ENCODE assay signal across 1 cellular context in genomic region chr2:39227628-39228412, GRCh38.
TF ChIP-seq lines count a peak whose summit lies in the region.

No MANE protein-coding gene starts in this region.

TF ChIP-seq in HepG2, 621 proteins besides CTCF, POLR2A, EP300 and RAD21 (continued from another document and continues in another):
- TF ChIP-seq ZNF574 (CRISPR knock-in tag; IDR thresholded peaks at IDR 0.05) (0 out of 2 replicates have a peak, but pooled peaks have one; percentile 15), ZFP36L2 (CRISPR knock-in tag; IDR thresholded peaks at IDR 0.05) (peak; percentile 31; the same call in 1 of the 2 replicates), HIC2 (CRISPR knock-in tag; IDR thresholded peaks at IDR 0.05; ENCODE audit: low read depth) (no peak), ZNF318 (CRISPR knock-in tag; IDR thresholded peaks at IDR 0.05) (no peak), ZSCAN29 (CRISPR knock-in tag; conservative IDR thresholded peaks at IDR 0.05) (no peak), ATF2 (CRISPR knock-in tag; IDR thresholded peaks at IDR 0.05) (no peak; the same call in 1 of the 2 replicates), ZNF709 (CRISPR knock-in tag; IDR thresholded peaks at IDR 0.05) (no peak), MED1 (CRISPR knock-in tag; IDR thresholded peaks at IDR 0.05) (no peak), ZSCAN25 (CRISPR knock-in tag; IDR thresholded peaks at IDR 0.05) (no peak), SNAPC4 (CRISPR knock-in tag; IDR thresholded peaks at IDR 0.05) (no peak), ZNF253 (CRISPR knock-in tag; IDR thresholded peaks at IDR 0.05; ENCODE audit: borderline replicate concordance) (no peak), ZNF543 (CRISPR knock-in tag; IDR thresholded peaks at IDR 0.05) (no peak), HMG20A (CRISPR knock-in tag; IDR thresholded peaks at IDR 0.05; ENCODE audit: borderline replicate concordance) (peak; percentile 57; the same call in 1 of the 2 replicates), KDM5B (CRISPR knock-in tag; IDR thresholded peaks at IDR 0.05; ENCODE audit: borderline replicate concordance) (0 out of 2 replicates have a peak, but pooled peaks have one; percentile 19), ZFP1 (CRISPR knock-in tag; IDR thresholded peaks at IDR 0.05) (no peak; the same call in none of the 2 replicates), HIVEP1 (CRISPR knock-in tag; IDR thresholded peaks at IDR 0.05) (no peak), GABPB1 (CRISPR knock-in tag; IDR thresholded peaks at IDR 0.05) (peak; percentile 42; the same call in 1 of the 2 replicates), BRD4 (CRISPR knock-in tag; IDR thresholded peaks at IDR 0.05) (no peak), ZNF552 (CRISPR knock-in tag; IDR thresholded peaks at IDR 0.05; ENCODE audit: borderline replicate concordance) (no peak), ZNF501 (CRISPR knock-in tag; IDR thresholded peaks at IDR 0.05) (peak; percentile 75), CBX5 (CRISPR knock-in tag; IDR thresholded peaks at IDR 0.05; ENCODE audit: borderline replicate concordance) (peak; percentile 54; the same call in 1 of the 2 replicates), SAP130 (CRISPR knock-in tag; IDR thresholded peaks at IDR 0.05; ENCODE audit: low read depth) (peak; percentile 73), CBX2 (IDR thresholded peaks at IDR 0.05; ENCODE audit: low read depth, low read length) (no peak), CBX2 (CRISPR knock-in tag; IDR thresholded peaks at IDR 0.05; ENCODE audit: low read depth) (no peak), NBN (conservative IDR thresholded peaks at IDR 0.05) (no peak), ZFP36 (IDR thresholded peaks at IDR 0.05; ENCODE audit: borderline replicate concordance, low read depth, low read length, partially characterized antibody) (no peak), TOE1 (CRISPR knock-in tag; IDR thresholded peaks at IDR 0.05) (0 out of 2 replicates have a peak, but pooled peaks have one; percentile 54), ZNF782 (CRISPR knock-in tag; IDR thresholded peaks at IDR 0.05; ENCODE audit: borderline replicate concordance) (no peak), ZNF362 (CRISPR knock-in tag; IDR thresholded peaks at IDR 0.05; ENCODE audit: borderline replicate concordance) (peak; percentile 91), PAX8 (CRISPR knock-in tag; IDR thresholded peaks at IDR 0.05; ENCODE audit: borderline replicate concordance) (no peak), ZFP91 (CRISPR knock-in tag; IDR thresholded peaks at IDR 0.05; ENCODE audit: borderline replicate concordance) (peak; percentile 61; the same call in 1 of the 2 replicates), ZNF772 (CRISPR knock-in tag; IDR thresholded peaks at IDR 0.05) (no peak; the same call in 1 of the 2 replicates), ELF4 (CRISPR knock-in tag; IDR thresholded peaks at IDR 0.05; ENCODE audit: borderline replicate concordance) (no peak; the same call in 1 of the 2 replicates), ZNF329 (CRISPR knock-in tag; IDR thresholded peaks at IDR 0.05; ENCODE audit: low read depth) (no peak), ERF (CRISPR knock-in tag; IDR thresholded peaks at IDR 0.05) (peak; percentile 21; the same call in 1 of the 2 replicates), SMC3 (IDR thresholded peaks at IDR 0.05; ENCODE audit: low read length) (peak; percentile 88), SP5 (CRISPR knock-in tag; IDR thresholded peaks at IDR 0.05; ENCODE audit: borderline replicate concordance, low read depth) (peak; percentile 30; the same call in 1 of the 2 replicates)
